ENCODE assay signal across 9 cellular contexts in genomic region chr11:32792111-32792947, GRCh38. TPM values are rescaled to one million over a fixed set of nuclear protein-coding genes. Genes with fewer than 3 reads are reported as not detected.
DNase-seq lines count a peak whose midpoint lies in the region; ATAC-seq and TF ChIP-seq lines count a peak whose summit lies in the region.
"Had no signal": no experiment of that assay in that cellular context is flagged by ENCODE, and none has a peak within 500 bp of the region (broad histone marks: within the 10 kb centered on the region; RNA-seq: fewer than 3 reads in every experiment).

No MANE protein-coding gene starts in this region.

- H3K36me3 ChIP-seq in esophagus muscularis mucosa (no peaks in the 10 kb centered on the region), thoracic aorta (no peaks in the 10 kb centered on the region)

- peak overlapping the region; percentile 3 to 38 (median 26) for H3K4me3 ChIP-seq in esophagus muscularis mucosa
- H3K4me3 ChIP-seq in thoracic aorta: peak overlapping the region; percentile 53

- intact Hi-C loops in esophagus muscularis mucosa (cut with DNase I): loop anchor here (5.0 kb wide), 1 partner anchor 465 kb away; no protein-coding TSS in a partner anchor

- H3K27me3 Mint-ChIP-seq in activated naive CD8-positive, alpha-beta T cell treated with anti-CD3 and anti-CD28 coated beads, Interleukin-2, amount 10 ng/mL, durations not matched to agents 7 days and 5 days: peaks cover 22% of the 10 kb centered on the region
- H3K27me3 Mint-ChIP-seq in activated naive CD8-positive, alpha-beta T cell treated with anti-CD3 and anti-CD28 coated beads for 36 hours: peaks cover 3% of the 10 kb centered on the region
- peaks cover 2% of the 10 kb centered on the region for H3K27me3 Mint-ChIP-seq in activated naive CD8-positive, alpha-beta T cell treated with anti-CD3 and anti-CD28 coated beads, Interleukin-2, amount 50 U/mL, for 24 hours

- H3K27ac Mint-ChIP-seq in activated naive CD8-positive, alpha-beta T cell treated with anti-CD3 and anti-CD28 coated beads, Interleukin-2, amount 10 ng/mL, durations not matched to agents 7 days and 5 days: no peak overlapping the region
- H3K27ac Mint-ChIP-seq in activated naive CD8-positive, alpha-beta T cell treated with anti-CD3 and anti-CD28 coated beads for 36 hours: no peak overlapping the region
- H3K27ac Mint-ChIP-seq in activated naive CD8-positive, alpha-beta T cell treated with anti-CD3 and anti-CD28 coated beads, Interleukin-2, amount 50 U/mL, for 24 hours: no peak overlapping the region

- peaks cover 4% of the 10 kb centered on the region for H3K4me1 Mint-ChIP-seq in activated naive CD8-positive, alpha-beta T cell treated with anti-CD3 and anti-CD28 coated beads, Interleukin-2, amount 10 ng/mL, durations not matched to agents 7 days and 5 days
- peaks cover 3% of the 10 kb centered on the region for H3K4me1 Mint-ChIP-seq in activated naive CD8-positive, alpha-beta T cell treated with anti-CD3 and anti-CD28 coated beads for 36 hours
- H3K4me1 Mint-ChIP-seq in activated naive CD8-positive, alpha-beta T cell treated with anti-CD3 and anti-CD28 coated beads, Interleukin-2, amount 50 U/mL, for 24 hours: peaks cover 5% of the 10 kb centered on the region

- H3K27me3 ChIP-seq in esophagus muscularis mucosa (peaks cover 0 to 4% (median 0%) of the 10 kb centered on the region in 4 donors), thoracic aorta (replicated peaks; ENCODE audit: insufficient read depth) (no peaks in the 10 kb centered on the region)

- H3K36me3 Mint-ChIP-seq in activated naive CD8-positive, alpha-beta T cell treated with anti-CD3 and anti-CD28 coated beads, Interleukin-2, amount 10 ng/mL, durations not matched to agents 7 days and 5 days: no peaks in the 10 kb centered on the region
- H3K36me3 Mint-ChIP-seq in activated naive CD8-positive, alpha-beta T cell treated with anti-CD3 and anti-CD28 coated beads for 36 hours: no peaks in the 10 kb centered on the region
- H3K36me3 Mint-ChIP-seq in activated naive CD8-positive, alpha-beta T cell treated with anti-CD3 and anti-CD28 coated beads, Interleukin-2, amount 50 U/mL, for 24 hours (ENCODE audit: low read depth): no peaks in the 10 kb centered on the region

- no peak for TF ChIP-seq CTCF in esophagus muscularis mucosa (IDR thresholded peaks at IDR 0.05)
- TF ChIP-seq CTCF in thoracic aorta (IDR thresholded peaks at IDR 0.05): no peak

- no peak for TF ChIP-seq POLR2A in esophagus muscularis mucosa (IDR thresholded peaks at IDR 0.05; ENCODE audit: low read depth)

- H3K4me3 Mint-ChIP-seq in activated naive CD8-positive, alpha-beta T cell treated with anti-CD3 and anti-CD28 coated beads, Interleukin-2, amount 10 ng/mL, durations not matched to agents 7 days and 5 days: peak overlapping the region; percentile 60
- H3K4me3 Mint-ChIP-seq in activated naive CD8-positive, alpha-beta T cell treated with anti-CD3 and anti-CD28 coated beads for 36 hours: no peak overlapping the region
- no peak overlapping the region for H3K4me3 Mint-ChIP-seq in activated naive CD8-positive, alpha-beta T cell treated with anti-CD3 and anti-CD28 coated beads, Interleukin-2, amount 50 U/mL, for 24 hours

- H3K4me1 ChIP-seq in esophagus muscularis mucosa (peaks cover 0 to 8% (median 5%) of the 10 kb centered on the region in 4 donors), thoracic aorta (ENCODE audit: control insufficient read depth in 1 of 2, low read depth in 2 of 2) (no peaks in the 10 kb centered on the region)

- no peaks in the 10 kb centered on the region for H3K9me3 ChIP-seq in esophagus muscularis mucosa
- no peaks in the 10 kb centered on the region for H3K9me3 ChIP-seq in thoracic aorta

- POLR2A ChIA-PET in activated naive CD8-positive, alpha-beta T cell treated with anti-CD3 and anti-CD28 coated beads, Interleukin-2, amount 10 ng/mL, durations not matched to agents 7 days and 5 days (lab: Charles Lee): no interaction called here

- no peak for ATAC-seq in activated naive CD8-positive, alpha-beta T cell treated with anti-CD3 and anti-CD28 coated beads, Interleukin-2, amount 10 ng/mL, durations not matched to agents 7 days and 5 days (ENCODE audit: low read depth)
- ATAC-seq in HG03520 (IDR thresholded peaks at IDR 0.05; ENCODE audit: unreplicated experiment): peak; percentile 15
- no peak for ATAC-seq in thoracic aorta (ENCODE audit: insufficient number of reproducible peaks, low FRiP score, low read depth)
- no peak for ATAC-seq in activated naive CD8-positive, alpha-beta T cell treated with anti-CD3 and anti-CD28 coated beads, Interleukin-2, amount 50 U/mL, for 24 hours

- no peak for DNase-seq in activated naive CD8-positive, alpha-beta T cell treated with anti-CD3 and anti-CD28 coated beads, Interleukin-2, amount 10 ng/mL, durations not matched to agents 7 days and 5 days
- DNase-seq in activated naive CD8-positive, alpha-beta T cell treated with anti-CD3 and anti-CD28 coated beads for 36 hours: no peak
- DNase-seq in esophagus muscularis mucosa (ENCODE audit: extremely low spot score): no peak
- no peak for DNase-seq in thoracic aorta (ENCODE audit: low spot score)
- no peak for DNase-seq in ecto neural progenitor cell (ENCODE audit: low spot score)
- no peak for DNase-seq in 8988T
- DNase-seq in activated naive CD8-positive, alpha-beta T cell treated with anti-CD3 and anti-CD28 coated beads, Interleukin-2, amount 50 U/mL, for 24 hours: no peak

- no peak for TF ChIP-seq EP300 in esophagus muscularis mucosa (IDR thresholded peaks at IDR 0.05)

- H3K9me3 Mint-ChIP-seq in activated naive CD8-positive, alpha-beta T cell treated with anti-CD3 and anti-CD28 coated beads, Interleukin-2, amount 10 ng/mL, durations not matched to agents 7 days and 5 days: no peaks in the 10 kb centered on the region
- no peaks in the 10 kb centered on the region for H3K9me3 Mint-ChIP-seq in activated naive CD8-positive, alpha-beta T cell treated with anti-CD3 and anti-CD28 coated beads for 36 hours
- H3K9me3 Mint-ChIP-seq in activated naive CD8-positive, alpha-beta T cell treated with anti-CD3 and anti-CD28 coated beads, Interleukin-2, amount 50 U/mL, for 24 hours: no peaks in the 10 kb centered on the region

- WGBS in esophagus muscularis mucosa: 39% methylated on average over 6 of the region's 6 CpGs

- H3K27ac ChIP-seq in esophagus muscularis mucosa (replicated peaks in 1 of 4) (no peak overlapping the region), thoracic aorta (no peak overlapping the region)
- H3K27ac ChIP-seq: 22Rv1 had no signal

RNA-seq across cellular contexts. Expression of gene CCDC73, which starts 2.1 kb away (rescaled TPM):
- under 1 TPM in 1 of 2 experiments, not detected in 1; 0.14 TPM for total RNA-seq in activated naive CD8-positive, alpha-beta T cell treated with anti-CD3 and anti-CD28 coated beads, Interleukin-2, amount 10 ng/mL, durations not matched to agents 7 days and 5 days
- total RNA-seq in activated naive CD8-positive, alpha-beta T cell treated with anti-CD3 and anti-CD28 coated beads for 36 hours: under 1 TPM in 1 of 2 experiments, not detected in 1; 0.20 TPM
- total RNA-seq in esophagus muscularis mucosa: not detected
- under 1 TPM in 1 of 2 donors, not detected in 1; 0.28 TPM for total RNA-seq in thoracic aorta

RNA-seq across cellular contexts. Expression of gene PRRG4, which starts 37.4 kb away (rescaled TPM):
- total RNA-seq in activated naive CD8-positive, alpha-beta T cell treated with anti-CD3 and anti-CD28 coated beads, Interleukin-2, amount 10 ng/mL, durations not matched to agents 7 days and 5 days: under 1 TPM; 0.26 to 0.33 TPM
- total RNA-seq in activated naive CD8-positive, alpha-beta T cell treated with anti-CD3 and anti-CD28 coated beads for 36 hours: under 1 TPM; 0.87 to 0.90 TPM
- total RNA-seq in esophagus muscularis mucosa (1 to 10 TPM; 1.7 to 2.8 (median 2.2) TPM), thoracic aorta (1 to 10 TPM; 2.3 to 5.1 TPM)
